18 cellular contexts compared by ENCODE assay signal in the genomic region with DNA sequence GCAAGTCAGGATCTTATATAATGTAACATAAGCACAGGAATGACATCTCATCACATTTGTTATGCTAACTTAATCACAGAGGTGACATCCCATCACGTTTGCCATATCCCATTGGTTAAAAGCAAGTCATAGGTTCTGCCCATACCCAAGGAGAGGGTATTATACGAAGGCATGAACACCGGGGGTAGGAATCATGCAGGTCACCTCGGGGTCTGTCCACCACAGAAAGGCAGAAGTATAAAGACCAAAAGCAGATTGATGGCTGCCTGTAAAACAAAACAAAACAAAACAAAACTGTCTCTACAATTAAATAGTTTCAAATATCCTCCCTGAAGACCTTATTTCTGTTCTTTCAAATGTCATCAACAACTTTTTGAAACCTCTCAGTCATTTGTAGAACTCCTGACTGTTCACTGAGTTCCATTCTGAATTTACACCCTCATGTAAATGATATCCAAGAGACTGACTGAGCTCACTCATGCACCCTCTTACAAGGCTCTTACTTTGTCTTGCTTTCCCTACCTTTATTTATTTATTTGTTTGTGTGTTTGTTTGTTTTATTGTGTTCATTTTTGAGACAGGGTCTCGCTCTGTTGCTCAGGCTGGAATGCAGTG.
A peak's percentile ranks its signal among the peaks of the same experiment; 100 is the strongest.
DNase-seq lines count a peak whose midpoint lies in the region; ATAC-seq and TF ChIP-seq lines count a peak whose summit lies in the region.
"Had no signal": no experiment of that assay in that cellular context is flagged by ENCODE, and none has a peak within 500 bp of the region (broad histone marks: within the 10 kb centered on the region; RNA-seq: fewer than 3 reads in every experiment).

No MANE protein-coding gene starts in this region.

- in situ Hi-C loops in GM13977 (cut with MboI; ENCODE audit: low pct_unique_long_range_greater_than_20kb, low sequenced_read_pairs, unreplicated experiment), result loop anchor here (25.0 kb wide), 1 partner anchor 863 kb away; no protein-coding TSS in a partner anchor

- TF ChIP-seq CTCF in GM13977 (IDR thresholded peaks at IDR 0.05; ENCODE audit: extremely low read depth, insufficient read depth, missing control alignments), result no peak

- ATAC-seq in GM21515 (IDR thresholded peaks at IDR 0.05; ENCODE audit: unreplicated experiment) (peak; percentile 66), HG02870 (IDR thresholded peaks at IDR 0.05; ENCODE audit: unreplicated experiment) (peak; percentile 94), HG03565 (IDR thresholded peaks at IDR 0.05; ENCODE audit: unreplicated experiment) (peak; percentile 57)
- ATAC-seq: activated CD4-positive, CD25-positive, alpha-beta regulatory T cell treated with anti-CD3 and anti-CD28 coated beads, Interleukin-2, amount 50 U/mL, for 24 hours; left colon; natural killer cell treated with Interleukin-12 subunit alpha and Interleukin-12 subunit beta and Interleukin-15 and Interleukin-18, amount 100 ng/mL, for 72 hours had no signal

- DNase-seq in GM13977 (ENCODE audit: low spot score) (peak; percentile 44), COLO829 (ENCODE audit: low spot score) (no peak), HCEC 1CT (no peak), LoVo (ENCODE audit: low spot score) (no peak)
- no peak for DNase-seq in stimulated activated CD4-positive, alpha-beta T cell treated with anti-CD3 and anti-CD28 coated beads, Interleukin-4, amount 100 ng/mL, for 24 hours
- DNase-seq: CD4-positive, alpha-beta T cell; DMS53; esophagus squamous epithelium; left colon; NCI-H1436; posterior cingulate gyrus; stimulated activated CD4-positive, alpha-beta T cell treated with anti-CD3 and anti-CD28 coated beads, Interleukin-2, amount 100 ng/mL, for 24 hours; T1000 had no signal
